26 cellular contexts compared by ENCODE assay signal in genomic region chr15:25733036-25733855, GRCh38.
DNase-seq lines count a peak whose midpoint lies in the region; ATAC-seq and TF ChIP-seq lines count a peak whose summit lies in the region.
"Had no signal": no experiment of that assay in that cellular context is flagged by ENCODE, and none has a peak within 500 bp of the region (broad histone marks: within the 10 kb centered on the region; RNA-seq: fewer than 3 reads in every experiment).

No MANE protein-coding gene starts in this region.

- H3K36me3 ChIP-seq in thoracic aorta, result peaks cover 19% of the 10 kb centered on the region
- H3K36me3 ChIP-seq: ovary, upper lobe of left lung had no signal

- no peaks in the 10 kb centered on the region for H3K27me3 ChIP-seq in thoracic aorta (replicated peaks; ENCODE audit: insufficient read depth)
- H3K27me3 ChIP-seq: ovary, stomach, upper lobe of left lung had no signal

- no peak for DNase-seq in activated T-cell treated with anti-CD3 and anti-CD28 coated beads, Interleukin-2, amount 50 U/mL, for 24 hours
- no peak for DNase-seq in activated T-cell treated with anti-CD3 and anti-CD28 coated beads, Interleukin-2, amount 50 U/mL, for 4 hours
- no peak for DNase-seq in chondrocyte (ENCODE audit: low spot score)
- DNase-seq in myocyte (ENCODE audit: low read depth), result peak; percentile 43
- no peak for DNase-seq in thoracic aorta (ENCODE audit: low spot score)
- no peak for DNase-seq in NCI-H2227 (lab: John Stamatoyannopoulos, UW; ENCODE audit: unreplicated experiment)
- DNase-seq in NCI-H1092 treated with DMSO at 0.1 percent for 48 hours (lab: John Stamatoyannopoulos, UW), result no peak
- DNase-seq in epidermal melanocyte (ENCODE audit: insufficient read length, low spot score), result no peak
- DNase-seq: activated CD8-positive, alpha-beta T cell treated with anti-CD3 and anti-CD28 coated beads for 36 hours; amygdala; COR-L47; cortex of kidney; GDM1; mesenchymal stem cell; NCI-H1105 treated with DMSO at 0.1 percent for 48 hours; NCI-H2081 treated with DMSO at 0.1 percent for 48 hours; OCI-M1; ovary; retina; stimulated activated CD4-positive, alpha-beta T cell treated with anti-CD3 and anti-CD28 coated beads, Interleukin-12 subunit alpha, Interleukin-12 subunit beta, amount 100 ng/mL, for 4 hours; stimulated activated CD4-positive, alpha-beta T cell treated with anti-CD3 and anti-CD28 coated beads, Interleukin-4, amount 100 ng/mL, for 24 hours; stomach had no signal

- TF ChIP-seq CTCF in chondrocyte (IDR thresholded peaks at IDR 0.05) (no peak), thoracic aorta (IDR thresholded peaks at IDR 0.05) (no peak)

- peaks cover 25 to 68% of the 10 kb centered on the region in 2 donors for H3K4me1 ChIP-seq in thoracic aorta (ENCODE audit: control insufficient read depth in 1 of 2, low read depth in 2 of 2)
- H3K4me1 ChIP-seq: A549, upper lobe of left lung had no signal

- peak overlapping the region; percentile 59 for H3K27ac Mint-ChIP-seq in activated T-cell treated with anti-CD3 and anti-CD28 coated beads, Interleukin-2, amount 50 U/mL, for 24 hours
- peak overlapping the region; percentile 69 for H3K27ac Mint-ChIP-seq in chondrocyte (ENCODE audit: unreplicated experiment)
- H3K27ac Mint-ChIP-seq: activated CD8-positive, alpha-beta T cell treated with anti-CD3 and anti-CD28 coated beads for 36 hours; T-helper 2 cell treated with Interferon-gamma antibody and Interleukin-4, amounts not matched to agents 5 μg/mL and 100 μg/mL, for 36 hours had no signal

- ATAC-seq in activated T-cell treated with anti-CD3 and anti-CD28 coated beads, Interleukin-2, amount 50 U/mL, for 4 hours, result no peak
- no peak for ATAC-seq in thoracic aorta (ENCODE audit: insufficient number of reproducible peaks, low FRiP score, low read depth)
- ATAC-seq: activated CD8-positive, alpha-beta T cell treated with anti-CD3 and anti-CD28 coated beads for 36 hours; SK-N-SH treated with all-trans-retinoic acid at 6 μM for 48 hours had no signal

- H3K36me3 Mint-ChIP-seq in activated T-cell treated with anti-CD3 and anti-CD28 coated beads, Interleukin-2, amount 50 U/mL, for 24 hours (ENCODE audit: low read depth), result peaks cover 70% of the 10 kb centered on the region
- peaks cover 11% of the 10 kb centered on the region for H3K36me3 Mint-ChIP-seq in activated T-cell treated with anti-CD3 and anti-CD28 coated beads, Interleukin-2, amount 50 U/mL, for 4 hours (ENCODE audit: insufficient read depth)
- H3K36me3 Mint-ChIP-seq in chondrocyte (ENCODE audit: low read depth), result peaks cover 49% of the 10 kb centered on the region

- no peak overlapping the region for H3K4me3 Mint-ChIP-seq in activated T-cell treated with anti-CD3 and anti-CD28 coated beads, Interleukin-2, amount 50 U/mL, for 24 hours
- H3K4me3 Mint-ChIP-seq in activated T-cell treated with anti-CD3 and anti-CD28 coated beads, Interleukin-2, amount 50 U/mL, for 4 hours, result no peak overlapping the region
- no peak overlapping the region for H3K4me3 Mint-ChIP-seq in chondrocyte (ENCODE audit: unreplicated experiment)
- H3K4me3 Mint-ChIP-seq: activated CD8-positive, alpha-beta T cell treated with anti-CD3 and anti-CD28 coated beads for 36 hours; T-helper 2 cell treated with Interferon-gamma antibody and Interleukin-4, amounts not matched to agents 5 μg/mL and 100 μg/mL, for 36 hours had no signal

- no peaks in the 10 kb centered on the region for H3K9me3 Mint-ChIP-seq in activated T-cell treated with anti-CD3 and anti-CD28 coated beads, Interleukin-2, amount 50 U/mL, for 24 hours
- no peaks in the 10 kb centered on the region for H3K9me3 Mint-ChIP-seq in activated T-cell treated with anti-CD3 and anti-CD28 coated beads, Interleukin-2, amount 50 U/mL, for 4 hours
- H3K9me3 Mint-ChIP-seq in chondrocyte (ENCODE audit: low read depth), result no peaks in the 10 kb centered on the region
- H3K9me3 Mint-ChIP-seq: activated CD8-positive, alpha-beta T cell treated with anti-CD3 and anti-CD28 coated beads for 36 hours; T-helper 2 cell treated with Interferon-gamma antibody and Interleukin-4, amounts not matched to agents 5 μg/mL and 100 μg/mL, for 36 hours had no signal

- H3K9me3 ChIP-seq in thoracic aorta, result no peaks in the 10 kb centered on the region
- H3K9me3 ChIP-seq: A549, ovary, stomach, upper lobe of left lung had no signal

- no peak overlapping the region for H3K4me3 ChIP-seq in thoracic aorta
- H3K4me3 ChIP-seq: A549, ovary, stomach, upper lobe of left lung had no signal

- H3K27ac ChIP-seq in thoracic aorta, result peak overlapping the region; percentile 14 to 35
- H3K27ac ChIP-seq: A549, ovary, stomach, upper lobe of left lung had no signal

- H3K27me3 Mint-ChIP-seq in activated T-cell treated with anti-CD3 and anti-CD28 coated beads, Interleukin-2, amount 50 U/mL, for 24 hours, result no peaks in the 10 kb centered on the region
- H3K27me3 Mint-ChIP-seq in activated T-cell treated with anti-CD3 and anti-CD28 coated beads, Interleukin-2, amount 50 U/mL, for 4 hours (ENCODE audit: low read depth), result no peaks in the 10 kb centered on the region
- H3K27me3 Mint-ChIP-seq in chondrocyte (ENCODE audit: low read depth), result no peaks in the 10 kb centered on the region
- H3K27me3 Mint-ChIP-seq: activated CD8-positive, alpha-beta T cell treated with anti-CD3 and anti-CD28 coated beads for 36 hours had no signal

- peaks cover 5% of the 10 kb centered on the region for H3K4me1 Mint-ChIP-seq in activated T-cell treated with anti-CD3 and anti-CD28 coated beads, Interleukin-2, amount 50 U/mL, for 24 hours (ENCODE audit: low read depth)
- H3K4me1 Mint-ChIP-seq in activated T-cell treated with anti-CD3 and anti-CD28 coated beads, Interleukin-2, amount 50 U/mL, for 4 hours (ENCODE audit: low read depth), result no peaks in the 10 kb centered on the region
- H3K4me1 Mint-ChIP-seq in chondrocyte (ENCODE audit: low read depth), result peaks cover 86% of the 10 kb centered on the region
